ENCODE assay signal across 8 cellular contexts in genomic region chr16:10385725-10386516, GRCh38. TPM values are rescaled to one million over a fixed set of nuclear protein-coding genes. Genes with fewer than 3 reads are reported as not detected.
DNase-seq lines count a peak whose midpoint lies in the region; ATAC-seq and TF ChIP-seq lines count a peak whose summit lies in the region.

ATF7IP2 (plus strand) TSS chr16:10386061; CDS start chr16:10430621, 44,560 bp downstream.

- peak within 1 kb of the TSS; percentile 95 for H3K4me3 Mint-ChIP-seq in activated naive CD4-positive, alpha-beta T cell treated with anti-CD3 and anti-CD28 coated beads, Interleukin-2, amount 50 U/mL, for 24 hours
- peak within 1 kb of the TSS; percentile 92 for H3K4me3 Mint-ChIP-seq in osteocyte (ENCODE audit: unreplicated experiment)

- TF ChIP-seq CTCF in 22Rv1 (IDR thresholded peaks at IDR 0.05) = no peak
- TF ChIP-seq CTCF in osteocyte (IDR thresholded peaks at IDR 0.05) = no peak

- in situ Hi-C loops in SK-MEL-5 (cut with HindIII; ENCODE audit: low pct_unique_long_range_greater_than_20kb, low sequenced_read_pairs) = no loop called here

- peak within 1 kb of the TSS; percentile 96 for H3K27ac Mint-ChIP-seq in activated naive CD4-positive, alpha-beta T cell treated with anti-CD3 and anti-CD28 coated beads, Interleukin-2, amount 50 U/mL, for 24 hours
- peak within 1 kb of the TSS; percentile 95 for H3K27ac Mint-ChIP-seq in osteocyte (ENCODE audit: unreplicated experiment)

- DNase-seq in SK-MEL-5 (ENCODE audit: low read depth, low spot score) = peak; percentile 62
- DNase-seq in head of caudate nucleus = peak; percentile 62 to 94 (median 84)
- peak; percentile 95 for DNase-seq in osteocyte (ENCODE audit: extremely low spot score, unreplicated experiment)

- H3K27me3 ChIP-seq in thymus (ENCODE audit: control insufficient read depth, insufficient read depth) = no peaks in the 10 kb centered on the region

- H3K27ac ChIP-seq in 22Rv1 (peak within 1 kb of the TSS; percentile 67), thymus (ENCODE audit: low read depth) (peak within 1 kb of the TSS; percentile 84)

- no peaks in the 10 kb centered on the region for H3K9me3 Mint-ChIP-seq in activated naive CD4-positive, alpha-beta T cell treated with anti-CD3 and anti-CD28 coated beads, Interleukin-2, amount 50 U/mL, for 24 hours
- H3K9me3 Mint-ChIP-seq in osteocyte (ENCODE audit: unreplicated experiment) = no peaks in the 10 kb centered on the region

- H3K4me1 ChIP-seq in thymus (ENCODE audit: control insufficient read depth, insufficient read depth, low read length) = peaks cover 6% of the 10 kb centered on the region

- H3K36me3 Mint-ChIP-seq in activated naive CD4-positive, alpha-beta T cell treated with anti-CD3 and anti-CD28 coated beads, Interleukin-2, amount 50 U/mL, for 24 hours = peaks cover 12% of the 10 kb centered on the region
- H3K36me3 Mint-ChIP-seq in osteocyte (ENCODE audit: unreplicated experiment) = peaks cover 11% of the 10 kb centered on the region

- H3K36me3 ChIP-seq in thymus (ENCODE audit: control insufficient read depth, insufficient read depth) = no peaks in the 10 kb centered on the region

- intact Hi-C loops in head of caudate nucleus (cut with DNase I) = no loop called here

- no peaks in the 10 kb centered on the region for H3K27me3 Mint-ChIP-seq in activated naive CD4-positive, alpha-beta T cell treated with anti-CD3 and anti-CD28 coated beads, Interleukin-2, amount 50 U/mL, for 24 hours
- no peaks in the 10 kb centered on the region for H3K27me3 Mint-ChIP-seq in osteocyte (ENCODE audit: unreplicated experiment)

- H3K4me1 Mint-ChIP-seq in activated naive CD4-positive, alpha-beta T cell treated with anti-CD3 and anti-CD28 coated beads, Interleukin-2, amount 50 U/mL, for 24 hours = peaks cover 46% of the 10 kb centered on the region
- peaks cover 20% of the 10 kb centered on the region for H3K4me1 Mint-ChIP-seq in osteocyte (ENCODE audit: unreplicated experiment)

- 4% methylated on average over 66 of the region's 66 CpGs for WGBS in thymus

- H3K4me3 ChIP-seq in thymus (ENCODE audit: low read length) = peak within 1 kb of the TSS; percentile 83

- no peaks in the 10 kb centered on the region for H3K9me3 ChIP-seq in thymus (ENCODE audit: control insufficient read depth)

- ATAC-seq in GM18873 (IDR thresholded peaks at IDR 0.05; ENCODE audit: low FRiP score, unreplicated experiment) (peak; percentile 73), HG03159 (IDR thresholded peaks at IDR 0.05; ENCODE audit: unreplicated experiment) (peak; percentile 96)

RNA-seq across cellular contexts. Expression of gene ATF7IP2, which starts in this region (rescaled TPM):
- 0.98 and 2.2 TPM in 2 replicates for total RNA-seq in SK-MEL-5 (2014; rRNA removed; shearing (Covaris generic))
- 1.1 and 1.5 TPM in 2 replicates for polyA plus RNA-seq in SK-MEL-5 (2015; cell fraction: cytosol; rRNA removed)
- polyA plus RNA-seq in SK-MEL-5 (2015; cell fraction: nucleus; rRNA removed) = 6.4 and 13.7 TPM in 2 replicates
- 7.2 and 11.6 TPM in 2 replicates for total RNA-seq in osteocyte
- 73.8 TPM for polyA plus RNA-seq in thymus

Comparison
In these comparisons a context has a peak if more than half of its experiments do, and no peak if none do; other contexts are left out.
1. Peak in every context shown above with its lines: DNase-seq, ATAC-seq, H3K4me3 ChIP-seq and H3K27ac ChIP-seq.